ENCODE assay signal across 1 cellular context in genomic region chr5:95667219-95667618, GRCh38.
TF ChIP-seq lines count a peak whose summit lies in the region.

No MANE protein-coding gene starts in this region.

TF ChIP-seq in H1, 55 proteins besides CTCF, POLR2A, EP300 and RAD21:
- TF ChIP-seq SRF (IDR thresholded peaks at IDR 0.05; ENCODE audit: low read depth, low read length) = no peak
- TF ChIP-seq JUND (IDR thresholded peaks at IDR 0.05; ENCODE audit: low read length) = no peak
- no peak for TF ChIP-seq JUN (IDR thresholded peaks at IDR 0.05; ENCODE audit: low read depth, low read length)
- TF ChIP-seq RBBP5 (IDR thresholded peaks at IDR 0.05; ENCODE audit: borderline replicate concordance, low read depth, low read length) = no peak
- TF ChIP-seq ASH2L (IDR thresholded peaks at IDR 0.05; ENCODE audit: low read length) = no peak
- TF ChIP-seq RNF2 (IDR thresholded peaks at IDR 0.05; ENCODE audit: borderline replicate concordance, low read depth, low read length, missing control alignments, poor library complexity, severe bottlenecking) = no peak
- no peak for TF ChIP-seq TAF1 (IDR thresholded peaks at IDR 0.05; ENCODE audit: low read depth, low read length)
- TF ChIP-seq CREB1 (IDR thresholded peaks at IDR 0.05) = no peak
- TF ChIP-seq EZH2 (IDR thresholded peaks at IDR 0.05; ENCODE audit: low read depth, low read length, severe bottlenecking) = no peak
- no peak for TF ChIP-seq CBX5 (IDR thresholded peaks at IDR 0.05; ENCODE audit: low read depth, low read length)
- no peak for TF ChIP-seq NANOG (IDR thresholded peaks at IDR 0.05; ENCODE audit: insufficient read depth, low read depth, low read length, poor library complexity, severe bottlenecking)
- no peak for TF ChIP-seq CHD7 (IDR thresholded peaks at IDR 0.05; ENCODE audit: insufficient replicate concordance, low read length)
